Comparison of ENCODE assay signal across 21 cellular contexts in genomic region chr4:110183643-110184042, GRCh38. TPM values are rescaled to one million over a fixed set of nuclear protein-coding genes. Genes with fewer than 3 reads are reported as not detected.
DNase-seq lines count a peak whose midpoint lies in the region; ATAC-seq, FAIRE-seq and TF ChIP-seq lines count a peak whose summit lies in the region.
"Had no signal": no experiment of that assay in that cellular context is flagged by ENCODE, and none has a peak within 500 bp of the region (broad histone marks: within the 10 kb centered on the region; RNA-seq: fewer than 3 reads in every experiment).

No MANE protein-coding gene starts in this region.

- H3K4me1 Mint-ChIP-seq in activated T-cell treated with anti-CD3 and anti-CD28 coated beads, Interleukin-2, amount 50 U/mL, for 4 hours (ENCODE audit: low read depth), result peaks cover 3% of the 10 kb centered on the region

- H3K27me3 Mint-ChIP-seq in activated T-cell treated with anti-CD3 and anti-CD28 coated beads, Interleukin-2, amount 50 U/mL, for 4 hours (ENCODE audit: low read depth), result no peaks in the 10 kb centered on the region
- H3K27me3 Mint-ChIP-seq: activated naive CD4-positive, alpha-beta T cell treated with anti-CD3 and anti-CD28 coated beads, Interleukin-2, amount 10 ng/mL, durations not matched to agents 7 days and 5 days had no signal

- no peak for FAIRE-seq in urothelium cell line (lab: Jason Lieb, UNC)
- FAIRE-seq: GM12891 had no signal

- H3K4me3 ChIP-seq in A673 (ENCODE audit: low read depth, low read length, poor library complexity, severe bottlenecking) (no peak overlapping the region), GM12865 (ENCODE audit: low read depth, low read length) (no peak overlapping the region), iPS-20b (ENCODE audit: low read length) (no peak overlapping the region)
- H3K4me3 ChIP-seq: left lung, sigmoid colon had no signal

- H3K4me3 Mint-ChIP-seq in activated T-cell treated with anti-CD3 and anti-CD28 coated beads, Interleukin-2, amount 50 U/mL, for 4 hours, result no peak overlapping the region
- H3K4me3 Mint-ChIP-seq: activated naive CD4-positive, alpha-beta T cell treated with anti-CD3 and anti-CD28 coated beads, Interleukin-2, amount 10 ng/mL, durations not matched to agents 7 days and 5 days had no signal

- peak; percentile 48 for DNase-seq in A673 (ENCODE audit: low spot score)
- peak; percentile 19 for DNase-seq in GM12865 (ENCODE audit: low read depth)
- DNase-seq in NCI-H2029 treated with DMSO at 0.1 percent for 48 hours (lab: John Stamatoyannopoulos, UW), result peak; percentile 39
- no peak for DNase-seq in activated T-cell treated with anti-CD3 and anti-CD28 coated beads, Interleukin-2, amount 50 U/mL, for 4 hours
- no peak for DNase-seq in urothelium cell line (ENCODE audit: low spot score)
- DNase-seq in RKO (ENCODE audit: low spot score), result no peak
- DNase-seq: activated CD4-positive, alpha-beta T cell treated with anti-CD3 and anti-CD28 coated beads for 4 hours; activated naive CD4-positive, alpha-beta T cell treated with anti-CD3 and anti-CD28 coated beads, Interleukin-2, amount 10 ng/mL, durations not matched to agents 7 days and 5 days; COR-L47; cortex of kidney; foreskin melanocyte; left lung; NCI-H1105; NCI-H446 treated with DMSO at 0.1 percent for 48 hours; sigmoid colon; stimulated activated CD4-positive, alpha-beta T cell treated with anti-CD3 and anti-CD28 coated beads, Interleukin-1b, Interleukin-23, amount 100 ng/mL, for 48 hours; substantia nigra had no signal

- POLR2A ChIA-PET in A673 (lab: Charles Lee; ENCODE audit: low non-redundant PET), result no interaction called here

- intact Hi-C loops in A673 (cut with micrococcal nuclease; ENCODE audit: unreplicated experiment), result no loop called here

- peaks cover 26% of the 10 kb centered on the region for H3K4me1 ChIP-seq in A673 (ENCODE audit: insufficient read depth, low read length, poor library complexity, severe bottlenecking)
- H3K4me1 ChIP-seq in iPS-20b (ENCODE audit: insufficient read depth, low read length), result peaks cover 25% of the 10 kb centered on the region
- H3K4me1 ChIP-seq: left lung, sigmoid colon had no signal

- H3K36me3 ChIP-seq in A673 (ENCODE audit: insufficient read depth, low read length, poor library complexity, severe bottlenecking), result peaks cover 13% of the 10 kb centered on the region
- H3K36me3 ChIP-seq in iPS-20b (ENCODE audit: insufficient read depth, low read depth, low read length), result peaks cover 51% of the 10 kb centered on the region
- H3K36me3 ChIP-seq: left lung, sigmoid colon had no signal

- CTCF ChIA-PET in A673 (lab: Charles Lee), result no interaction called here

- TF ChIP-seq CTCF in A673 (conservative IDR thresholded peaks at IDR 0.05; ENCODE audit: low read depth, low read length) (no peak), GM12865 (IDR thresholded peaks at IDR 0.05; ENCODE audit: insufficient read depth, low read depth, low read length, missing control alignments) (no peak)

- H3K9ac ChIP-seq in iPS-20b (ENCODE audit: low read depth, low read length), result peak overlapping the region; percentile 21; the same call in 1 of the 2 replicates
- H3K9ac ChIP-seq: GM23248 had no signal

- H3K27me3 ChIP-seq in A673 (replicated peaks; ENCODE audit: insufficient read depth, low read depth, low read length, poor library complexity), result no peaks in the 10 kb centered on the region
- H3K27me3 ChIP-seq in iPS-20b (ENCODE audit: insufficient read depth, low read length), result no peaks in the 10 kb centered on the region
- H3K27me3 ChIP-seq: left lung, sigmoid colon had no signal

- no peak for ATAC-seq in GM19395 (IDR thresholded peaks at IDR 0.05; ENCODE audit: unreplicated experiment)
- ATAC-seq in activated T-cell treated with anti-CD3 and anti-CD28 coated beads, Interleukin-2, amount 50 U/mL, for 4 hours, result no peak
- ATAC-seq: left lung had no signal

- BruUV-seq in A673 (replicated peaks; lab: Mats Ljungman, UMichigan), result no TSS peak

- H3K27ac ChIP-seq in A673 (ENCODE audit: low read depth, low read length, poor library complexity, severe bottlenecking) (no peak overlapping the region), iPS-20b (ENCODE audit: low read length) (peak overlapping the region; percentile 53)
- H3K27ac ChIP-seq: GM23248, left lung, sigmoid colon had no signal

- no peaks in the 10 kb centered on the region for H3K9me3 ChIP-seq in A673 (ENCODE audit: low read depth, low read length, poor library complexity, severe bottlenecking)
- H3K9me3 ChIP-seq in iPS-20b (ENCODE audit: insufficient read depth, low read depth, low read length), result no peaks in the 10 kb centered on the region
- H3K9me3 ChIP-seq: left lung, sigmoid colon had no signal

- H3K36me3 Mint-ChIP-seq in activated T-cell treated with anti-CD3 and anti-CD28 coated beads, Interleukin-2, amount 50 U/mL, for 4 hours (ENCODE audit: insufficient read depth), result peaks cover 3% of the 10 kb centered on the region

- H3K9me3 Mint-ChIP-seq in activated T-cell treated with anti-CD3 and anti-CD28 coated beads, Interleukin-2, amount 50 U/mL, for 4 hours, result no peaks in the 10 kb centered on the region
- H3K9me3 Mint-ChIP-seq: activated naive CD4-positive, alpha-beta T cell treated with anti-CD3 and anti-CD28 coated beads, Interleukin-2, amount 10 ng/mL, durations not matched to agents 7 days and 5 days had no signal

RNA-seq across cellular contexts. Expression of gene ELOVL6, which starts 14.8 kb away (rescaled TPM):
- 50.0 and 55.3 TPM in 2 replicates for total RNA-seq in A673 (2021)
- total RNA-seq in activated T-cell treated with anti-CD3 and anti-CD28 coated beads, Interleukin-2, amount 50 U/mL, for 4 hours, result 10 to 100 TPM in 2 of 3 donors, 1 to 10 TPM in 1; 9.3 to 11.2 (median 10.1) TPM

Comparison
In these comparisons a context has a peak if more than half of its experiments do, and no peak if none do; other contexts are left out.
1. DNase-seq: peak in A673 (single experiment), GM12865 (single experiment) and NCI-H2029 treated with DMSO at 0.1 percent for 48 hours (single experiment); none in activated T-cell treated with anti-CD3 and anti-CD28 coated beads, Interleukin-2, amount 50 U/mL, for 4 hours (single experiment), urothelium cell line (single experiment) and RKO (single experiment).